In genomic region chrX:2676794-2677675, GRCh38 we compare ENCODE assay signal across 18 cellular contexts. TPM values are rescaled to one million over a fixed set of nuclear protein-coding genes. Genes with fewer than 3 reads are reported as not detected.
DNase-seq lines count a peak whose midpoint lies in the region; ATAC-seq, FAIRE-seq and TF ChIP-seq lines count a peak whose summit lies in the region.
"Had no signal": no experiment of that assay in that cellular context is flagged by ENCODE, and none has a peak within 500 bp of the region (broad histone marks: within the 10 kb centered on the region; RNA-seq: fewer than 3 reads in every experiment).

No MANE protein-coding gene starts in this region.

- H2BK5ac ChIP-seq in IMR-90 (ENCODE audit: low read depth, low read length, poor library complexity, severe bottlenecking) = peak overlapping the region; percentile 18

- intact Hi-C loops in IMR-90 (cut with micrococcal nuclease) (no loop called here), endothelial cell of umbilical vein (cut with micrococcal nuclease) (loop anchor here (2.0 kb wide), 1 partner anchor 14 kb away; the partner anchor contains the start of gene CD99)

- H3K79me2 ChIP-seq in endothelial cell of umbilical vein (ENCODE audit: control insufficient read depth, insufficient read depth, low read length) = no peaks in the 10 kb centered on the region

- peaks cover 6% of the 10 kb centered on the region for H3K9me3 Mint-ChIP-seq in type B pancreatic cell
- no peaks in the 10 kb centered on the region for H3K9me3 Mint-ChIP-seq in endothelial cell (ENCODE audit: unreplicated experiment)
- H3K9me3 Mint-ChIP-seq: CD4-positive, alpha-beta T cell; stimulated activated naive CD8-positive, alpha-beta T cell treated with anti-CD3 and anti-CD28 coated beads, Interleukin-15, Interleukin-2, amounts not matched to agents 100 ng/mL and 50 ng/mL, for 24 hours had no signal

- H2AK9ac ChIP-seq in IMR-90 (replicated peaks; ENCODE audit: low read depth, low read length, poor library complexity) = peak overlapping the region; percentile 91

- POLR2A ChIA-PET in IMR-90 (lab: Charles Lee; ENCODE audit: unreplicated experiment) (no interaction called here), endothelial cell of umbilical vein (lab: Charles Lee) (no interaction called here)

- no peak overlapping the region for H4K5ac ChIP-seq in IMR-90 (ENCODE audit: low read depth, low read length)

- BruUV-seq in IMR-90 (replicated peaks; lab: Mats Ljungman, UMichigan) = no TSS peak
- no TSS peak for BruUV-seq in endothelial cell of umbilical vein (replicated peaks; lab: Mats Ljungman, UMichigan)

- H3K18ac ChIP-seq in IMR-90 (ENCODE audit: low read depth, low read length) = peak overlapping the region; percentile 36

- peak overlapping the region; percentile 65; the same call in 1 of the 2 replicates for H3K4ac ChIP-seq in IMR-90 (ENCODE audit: low read depth, low read length)

- H3K9me1 ChIP-seq in IMR-90 (ENCODE audit: insufficient read depth, low read length) = peaks cover 6% of the 10 kb centered on the region; the same call in 1 of the 2 replicates
- H3K9me1 ChIP-seq in endothelial cell of umbilical vein (replicated peaks; ENCODE audit: control insufficient read depth, extremely low read depth, insufficient read depth, low read length) = no peaks in the 10 kb centered on the region

- peak; percentile 8; the same call in 1 of the 2 replicates for ATAC-seq in IMR-90 (ENCODE audit: low read depth)

- dilution Hi-C loops in IMR-90 (cut with HindIII; ENCODE audit: low sequenced_read_pairs, unreplicated experiment) = no loop called here
- dilution Hi-C loops in endothelial cell of umbilical vein (cut with MboI; ENCODE audit: extremely low pct_ligation_motif_present, low sequenced_read_pairs) = no loop called here

- TF ChIP-seq POLR2A in IMR-90 (IDR thresholded peaks at IDR 0.05; ENCODE audit: low read depth, low read length) = no peak
- no peak for TF ChIP-seq POLR2A in endothelial cell of umbilical vein (IDR thresholded peaks at IDR 0.05; ENCODE audit: low read depth, low read length)

- H3K27ac Mint-ChIP-seq in type B pancreatic cell (peak overlapping the region; percentile 55), endothelial cell (ENCODE audit: unreplicated experiment) (no peak overlapping the region)
- H3K27ac Mint-ChIP-seq: CD4-positive, alpha-beta T cell; stimulated activated naive CD8-positive, alpha-beta T cell treated with anti-CD3 and anti-CD28 coated beads, Interleukin-15, Interleukin-2, amounts not matched to agents 100 ng/mL and 50 ng/mL, for 24 hours had no signal

- H2AFZ ChIP-seq in IMR-90 (replicated peaks; ENCODE audit: low read length, poor library complexity) (peak overlapping the region; percentile 77), endothelial cell of umbilical vein (ENCODE audit: low read depth, low read length) (no peak overlapping the region)

- H3K9me3 ChIP-seq in IMR-90 (ENCODE audit: control insufficient read depth, insufficient read depth, low read length) (peaks cover 2% of the 10 kb centered on the region; the same call in 1 of the 2 replicates), endothelial cell of umbilical vein (replicated peaks; ENCODE audit: control insufficient read depth, insufficient read depth, low read length) (no peaks in the 10 kb centered on the region)
- H3K9me3 ChIP-seq: vagina had no signal

- 0 out of 2 replicates have a peak overlapping the region, but pooled peaks have one; percentile 43 for H3K14ac ChIP-seq in IMR-90 (replicated peaks; ENCODE audit: low read depth, low read length)

- no peak for TF ChIP-seq RAD21 in IMR-90 (IDR thresholded peaks at IDR 0.05; ENCODE audit: low read length)

- no peaks in the 10 kb centered on the region for H3K36me3 ChIP-seq in IMR-90 (ENCODE audit: control insufficient read depth, insufficient read depth, low read length)
- H3K36me3 ChIP-seq in endothelial cell of umbilical vein (ENCODE audit: control insufficient read depth in 2 of 2, extremely low read depth in 1 of 2, insufficient read depth in 2 of 2, low read length in 2 of 2) = no peaks in the 10 kb centered on the region
- H3K36me3 ChIP-seq: vagina had no signal

- peak overlapping the region in 1 of 2 experiments; percentile 68; a peak in 2 of 4 replicates for H4K8ac ChIP-seq in IMR-90 (ENCODE audit: low read depth in 2 of 2, low read length in 2 of 2)

- H3K27me3 ChIP-seq in IMR-90 (ENCODE audit: control insufficient read depth, insufficient read depth, low read length) (peaks cover 2% of the 10 kb centered on the region; the same call in 1 of the 2 replicates), endothelial cell of umbilical vein (ENCODE audit: control insufficient read depth in 2 of 2, insufficient read depth in 2 of 2, low read length in 2 of 2) (no peaks in the 10 kb centered on the region)
- H3K27me3 ChIP-seq: vagina had no signal

- peaks cover 3% of the 10 kb centered on the region; the same call in 1 of the 2 replicates for H4K20me1 ChIP-seq in IMR-90 (ENCODE audit: insufficient read depth, low read length)
- no peaks in the 10 kb centered on the region for H4K20me1 ChIP-seq in endothelial cell of umbilical vein (replicated peaks; ENCODE audit: control insufficient read depth, extremely low read depth, insufficient read depth, low read length)

- in situ Hi-C loops in IMR-90 (cut with MboI; ENCODE audit: low sequenced_read_pairs) = no loop called here

- TF ChIP-seq CTCF in IMR-90 (conservative IDR thresholded peaks at IDR 0.05; ENCODE audit: low read depth, low read length) = no peak
- TF ChIP-seq CTCF in endothelial cell of umbilical vein (IDR thresholded peaks at IDR 0.05; ENCODE audit: extremely low read depth in 1 of 2, insufficient read depth in 1 of 2, low read depth in 1 of 2, low read length in 2 of 2) = no peak
- no peak for TF ChIP-seq CTCF in type B pancreatic cell (conservative IDR thresholded peaks at IDR 0.05)
- no peak for TF ChIP-seq CTCF in D721Med (IDR thresholded peaks at IDR 0.05; ENCODE audit: insufficient read depth, missing control alignments)
- TF ChIP-seq CTCF in endothelial cell (IDR thresholded peaks at IDR 0.05; ENCODE audit: unreplicated experiment) = no peak

- H3K9ac ChIP-seq in IMR-90 (ENCODE audit: low read depth, low read length) (no peak overlapping the region), endothelial cell of umbilical vein (replicated peaks; ENCODE audit: extremely low read depth, insufficient read depth, low read length) (no peak overlapping the region)
- H3K9ac ChIP-seq: KMS-11 had no signal

- H3K56ac ChIP-seq in IMR-90 (ENCODE audit: extremely low read depth, insufficient read depth, low read length) = no peak overlapping the region

- FAIRE-seq in endothelial cell of umbilical vein (lab: Jason Lieb, UNC) (no peak), D721Med (lab: Jason Lieb, UNC) (no peak)

- H3K4me1 Mint-ChIP-seq in type B pancreatic cell (ENCODE audit: unreplicated experiment) (no peaks in the 10 kb centered on the region), endothelial cell (ENCODE audit: unreplicated experiment) (peaks cover 7% of the 10 kb centered on the region)

- H3K23ac ChIP-seq in IMR-90 (ENCODE audit: low read depth, low read length) = peak overlapping the region; percentile 66; the same call in 1 of the 2 replicates

- H2BK15ac ChIP-seq in IMR-90 (ENCODE audit: low read depth, low read length) = peak overlapping the region; percentile 48; the same call in 1 of the 3 replicates

- CTCF ChIA-PET in IMR-90 (lab: Yijun Ruan, JAX) (no interaction called here), endothelial cell of umbilical vein (lab: Charles Lee) (no interaction called here)

- no CpG with 5 or more reads among the region's 7 CpGs for WGBS in IMR-90 (ENCODE audit: extremely low coverage in 2 of 2, insufficient read length in 1 of 2), 2 experiments

- peak overlapping the region; percentile 83 for H3K4me2 ChIP-seq in IMR-90 (ENCODE audit: low read depth, low read length)
- peak overlapping the region; percentile 35 for H3K4me2 ChIP-seq in endothelial cell of umbilical vein (ENCODE audit: insufficient read depth, low read length)
- H3K4me2 ChIP-seq: KMS-11 had no signal

- H2BK120ac ChIP-seq in IMR-90 (ENCODE audit: low read depth, low read length) = peak overlapping the region; percentile 61

- H3K4me1 ChIP-seq in IMR-90 (ENCODE audit: control insufficient read depth, insufficient read depth, low read length) (peaks cover 13% of the 10 kb centered on the region), endothelial cell of umbilical vein (ENCODE audit: control insufficient read depth, extremely low read depth, insufficient read depth, low read length) (peaks cover 10% of the 10 kb centered on the region)

- H3K36me3 Mint-ChIP-seq in type B pancreatic cell (no peaks in the 10 kb centered on the region), endothelial cell (ENCODE audit: low read depth, unreplicated experiment) (peaks cover 4% of the 10 kb centered on the region)
- H3K36me3 Mint-ChIP-seq: brain had no signal

- no peak overlapping the region for H3K4me3 Mint-ChIP-seq in type B pancreatic cell
- H3K4me3 Mint-ChIP-seq in endothelial cell (ENCODE audit: unreplicated experiment) = no peak overlapping the region
- H3K4me3 Mint-ChIP-seq: CD4-positive, alpha-beta T cell; stimulated activated naive CD8-positive, alpha-beta T cell treated with anti-CD3 and anti-CD28 coated beads, Interleukin-15, Interleukin-2, amounts not matched to agents 100 ng/mL and 50 ng/mL, for 24 hours had no signal

- DNase-seq in IMR-90 = no peak
- no peak for DNase-seq in endothelial cell of umbilical vein (ENCODE audit: low read depth, low spot score)
- peak; percentile 41 for DNase-seq in left kidney (ENCODE audit: low read depth, low spot score)
- DNase-seq in type B pancreatic cell (ENCODE audit: extremely low spot score, unreplicated experiment) = no peak
- DNase-seq in D721Med (ENCODE audit: insufficient read length, low spot score) = no peak
- no peak for DNase-seq in activated naive CD4-positive, alpha-beta T cell treated with Interleukin-2 at 50 U/mL for 16 hours
- DNase-seq in endothelial cell (ENCODE audit: low spot score) = no peak
- DNase-seq: activated gamma-delta T cell; CD4-positive, alpha-beta T cell; midbrain; NCI-H1694; nucleus accumbens had no signal

- no peak overlapping the region for H3K4me3 ChIP-seq in IMR-90 (ENCODE audit: insufficient read depth, low read depth, low read length)
- H3K4me3 ChIP-seq in endothelial cell of umbilical vein (replicated peaks in 1 of 3; ENCODE audit: insufficient read depth in 1 of 3, low read depth in 1 of 3, low read length in 3 of 3) = no peak overlapping the region
- H3K4me3 ChIP-seq: SK-N-MC, vagina had no signal

- H3K27me3 Mint-ChIP-seq in type B pancreatic cell = no peaks in the 10 kb centered on the region
- H3K27me3 Mint-ChIP-seq in endothelial cell (ENCODE audit: unreplicated experiment) = peaks cover 6% of the 10 kb centered on the region
- H3K27me3 Mint-ChIP-seq: CD4-positive, alpha-beta T cell; stimulated activated naive CD8-positive, alpha-beta T cell treated with anti-CD3 and anti-CD28 coated beads, Interleukin-15, Interleukin-2, amounts not matched to agents 100 ng/mL and 50 ng/mL, for 24 hours had no signal

- H2AK5ac ChIP-seq in IMR-90 (ENCODE audit: low read depth, low read length) = peak overlapping the region; percentile 48; the same call in 1 of the 2 replicates

- no peaks in the 10 kb centered on the region for H3K79me1 ChIP-seq in IMR-90 (ENCODE audit: low read depth in 1 of 2, low read length in 2 of 2)

- H3K27ac ChIP-seq in IMR-90 (ENCODE audit: insufficient read depth, low read length) = peak overlapping the region; percentile 47; the same call in 1 of the 2 replicates
- H3K27ac ChIP-seq in endothelial cell of umbilical vein (ENCODE audit: insufficient read depth, low read depth, low read length) = no peak overlapping the region
- H3K27ac ChIP-seq: HL-60, KMS-11, SK-N-MC, vagina had no signal

- peak overlapping the region; percentile 75 for H2BK20ac ChIP-seq in IMR-90 (ENCODE audit: low read depth, low read length)

- H4K91ac ChIP-seq in IMR-90 (ENCODE audit: insufficient read depth, low read depth, low read length) = peak overlapping the region; percentile 43

RNA-seq across cellular contexts. Expression of gene CD99, which starts 14.1 kb away (rescaled TPM):
- total RNA-seq in IMR-90 (2012; rRNA removed) (102 and 107 TPM in 2 replicates), endothelial cell of umbilical vein (641 and 654 TPM in 2 replicates), type B pancreatic cell (ENCODE audit: low replicate concordance) (292 and 372 TPM in 2 replicates), endothelial cell (ENCODE audit: unreplicated experiment) (714 TPM)
- polyA plus RNA-seq in IMR-90 (2012; rRNA removed) (369 and 477 TPM in 2 replicates), endothelial cell of umbilical vein (364 and 474 TPM in 2 replicates)
- polyA plus RNA-seq in IMR-90 (2012; cell fraction: cytosol; rRNA removed) = 472 and 612 TPM in 2 replicates
- 114 and 169 TPM in 2 replicates for polyA plus RNA-seq in IMR-90 (2012; cell fraction: nucleus; rRNA removed; ENCODE audit: low replicate concordance)
- polyA plus RNA-seq in endothelial cell of umbilical vein (2011; cell fraction: cytosol; rRNA removed) = 464 and 610 TPM in 2 replicates
- polyA plus RNA-seq in endothelial cell of umbilical vein (2011; cell fraction: nucleus; rRNA removed) = 271 and 326 TPM in 2 replicates
- 519 and 816 TPM in 2 replicates for polyA plus RNA-seq in endothelial cell of umbilical vein (2012)
- 211 and 221 TPM in 2 replicates for polyA minus RNA-seq in endothelial cell of umbilical vein
- polyA minus RNA-seq in endothelial cell of umbilical vein (2011; cell fraction: cytosol; rRNA and poly(A)+ RNA removed) = 55.5 TPM
- 67.1 and 74.9 TPM in 2 replicates for polyA minus RNA-seq in endothelial cell of umbilical vein (2011; cell fraction: nucleus; rRNA and poly(A)+ RNA removed)
